In genomic region chr1:93344484-93344883, GRCh38 we compare ENCODE assay signal across 19 cellular contexts. TPM values are rescaled to one million over a fixed set of nuclear protein-coding genes. Genes with fewer than 3 reads are reported as not detected.
DNase-seq lines count a peak whose midpoint lies in the region; ATAC-seq, FAIRE-seq and TF ChIP-seq lines count a peak whose summit lies in the region.
"Had no signal": no experiment of that assay in that cellular context is flagged by ENCODE, and none has a peak within 500 bp of the region (broad histone marks: within the 10 kb centered on the region; RNA-seq: fewer than 3 reads in every experiment).

No MANE protein-coding gene starts in this region.

- no TSS peak for BruUV-seq in HepG2 (replicated peaks; lab: Mats Ljungman, UMichigan)

- no peaks in the 10 kb centered on the region for H3K9me3 ChIP-seq in A549
- no peaks in the 10 kb centered on the region for H3K9me3 ChIP-seq in GM23248 (ENCODE audit: low read depth)
- H3K9me3 ChIP-seq in HepG2 (ENCODE audit: low read length): no peaks in the 10 kb centered on the region
- H3K9me3 ChIP-seq: right lobe of liver had no signal

- H3F3A ChIP-seq in GM23248 (ENCODE audit: insufficient read depth): peaks cover 15% of the 10 kb centered on the region

- FAIRE-seq in A549 (lab: Jason Lieb, UNC): no peak
- FAIRE-seq in HepG2 (lab: Jason Lieb, UNC): no peak

- H3K36me3 ChIP-seq in GM23248 (ENCODE audit: low read depth): no peaks in the 10 kb centered on the region
- no peaks in the 10 kb centered on the region for H3K36me3 ChIP-seq in HepG2 (replicated peaks in 1 of 2; ENCODE audit: control insufficient read depth in 1 of 2, insufficient read depth in 2 of 2, low read length in 2 of 2)
- H3K36me3 ChIP-seq: right lobe of liver had no signal

- DNase-seq in A549 (ENCODE audit: low read depth in 1 of 2, low spot score in 1 of 2) (no peak), GM23248 (no peak), HepG2 (ENCODE audit: low spot score) (peak; percentile 32), germinal center (ENCODE audit: low spot score) (no peak), hypothalamus (lab: John Stamatoyannopoulos, UW) (no peak), DMS 273 treated with DMSO at 0.1 percent for 48 hours (lab: John Stamatoyannopoulos, UW) (no peak)
- DNase-seq: activated B cell treated with CpG ODN at 0.5 μM for 24 hours; activated CD8-positive, alpha-beta memory T cell treated with anti-CD3 and anti-CD28 coated beads, Interleukin-2, amount 50 U/mL, for 4 hours; activated naive CD4-positive, alpha-beta T cell treated with anti-CD3 and anti-CD28 coated beads, Interleukin-2, amount 50 U/mL, for 16 hours; effector memory CD8-positive, alpha-beta T cell; midbrain; NCI-H1048; NCI-H2171; stimulated activated CD4-positive, alpha-beta T cell treated with anti-CD3 and anti-CD28 coated beads, Interleukin-2, amount 100 ng/mL, for 24 hours; substantia nigra; T-helper 1 cell had no signal

- H3K9me2 ChIP-seq in GM23248 (ENCODE audit: insufficient read depth): no peaks in the 10 kb centered on the region; the same call in 1 of the 2 replicates

- CTCF ChIA-PET in A549 (lab: Yijun Ruan, JAX): interaction anchor here (1.0 to 2.8 kb wide), 3 partner anchors 40 to 273 kb away, joined by 3 to 11 read pairs (median 4); no protein-coding TSS in a partner anchor
- CTCF ChIA-PET in HepG2 (lab: Yijun Ruan, JAX; ENCODE audit: low intra/inter-chr PET ratio, low total read pairs): no interaction called here

- no peak for TF ChIP-seq EP300 in A549 (IDR thresholded peaks at IDR 0.05)
- no peak for TF ChIP-seq EP300 in HepG2 (IDR thresholded peaks at IDR 0.05; ENCODE audit: low read depth in 2 of 2, low read length in 2 of 2)
- no peak for TF ChIP-seq EP300 in HepG2 (CRISPR knock-in tag; IDR thresholded peaks at IDR 0.05; ENCODE audit: borderline replicate concordance)

- H3K27ac ChIP-seq in A549: no peak overlapping the region
- H3K27ac ChIP-seq in GM23248: no peak overlapping the region
- H3K27ac ChIP-seq in VCaP: 0 out of 2 replicates have a peak overlapping the region, but pooled peaks have one; percentile 16
- H3K27ac ChIP-seq in HepG2 (ENCODE audit: extremely low read length, insufficient read depth, low read length): peak overlapping the region; percentile 22

- no peak overlapping the region for H2AFZ ChIP-seq in GM23248
- H2AFZ ChIP-seq in HepG2 (ENCODE audit: low read length): no peak overlapping the region

- H3K4me1 ChIP-seq in A549 (peaks cover 23% of the 10 kb centered on the region; the same call in 2 of the 3 replicates), GM23248 (ENCODE audit: insufficient read depth) (peaks cover 15% of the 10 kb centered on the region), HepG2 (ENCODE audit: insufficient read depth, low read length) (peaks cover 28% of the 10 kb centered on the region)

- TF ChIP-seq RAD21 in A549 (conservative IDR thresholded peaks at IDR 0.05 in 1 of 2, IDR thresholded peaks at IDR 0.05 in 1 of 2) (no peak), HepG2 (CRISPR knock-in tag; IDR thresholded peaks at IDR 0.05) (no peak)

- POLR2A ChIA-PET in A549 (lab: Yijun Ruan, JAX): interaction anchor here (0.5 to 1.6 kb wide), 8 partner anchors 14 to 501 kb away, joined by 3 to 12 read pairs (median 6); partner anchors contain the start of gene MTF2
- POLR2A ChIA-PET in HepG2 (lab: Yijun Ruan, JAX): interaction anchor here (0.9 to 1.9 kb wide), 18 partner anchors 8 to 535 kb away, joined by 3 to 19 read pairs (median 6); partner anchors contain the start of gene MTF2

- in situ Hi-C loops in GM23248 (cut with MboI) (no loop called here), HepG2 (cut with HindIII; ENCODE audit: extremely low pct_ligation_motif_present, low pct_unique_long_range_greater_than_20kb) (no loop called here)

- H3K4me3 ChIP-seq in A549: no peak overlapping the region
- H3K4me3 ChIP-seq in GM23248: no peak overlapping the region
- peak overlapping the region in 2 of 3 experiments; percentile 81 to 93; a peak in 2 of 6 replicates for H3K4me3 ChIP-seq in HepG2 (replicated peaks in 1 of 3; ENCODE audit: insufficient read depth in 1 of 3, low read depth in 2 of 3, low read length in 3 of 3)

- TF ChIP-seq POLR2A in A549 (IDR thresholded peaks at IDR 0.05; ENCODE audit: low read length): no peak
- TF ChIP-seq POLR2A in HepG2 (IDR thresholded peaks at IDR 0.05; ENCODE audit: insufficient read depth in 1 of 2, low read depth in 2 of 2, low read length in 2 of 2): no peak

- no peak for ATAC-seq in A549
- no peak for ATAC-seq in HepG2
- ATAC-seq in HG02678 (IDR thresholded peaks at IDR 0.05; ENCODE audit: unreplicated experiment): no peak
- ATAC-seq: effector memory CD8-positive, alpha-beta T cell had no signal

- WGBS in A549 (ENCODE audit: missing lambda C conversion rate): 93% methylated on average over 6 of the region's 6 CpGs
- 85 to 88% methylated on average over 6 of the region's 6 CpGs for WGBS in GM23248 (ENCODE audit: low coverage in 1 of 2, low lambda C conversion rate in 2 of 2, missing lambda C conversion rate in 2 of 2), 2 experiments
- WGBS in HepG2 (ENCODE audit: low lambda C conversion rate): 23% methylated on average over 6 of the region's 6 CpGs

- H3K9ac ChIP-seq in GM23248 (no peak overlapping the region), HepG2 (ENCODE audit: insufficient read depth, low read depth, low read length) (0 out of 2 replicates have a peak overlapping the region, but pooled peaks have one; percentile 4)

- intact Hi-C loops in HepG2 (cut with micrococcal nuclease; ENCODE audit: unreplicated experiment): no loop called here

- H4K20me1 ChIP-seq in GM23248 (ENCODE audit: insufficient read depth) (no peaks in the 10 kb centered on the region), HepG2 (ENCODE audit: insufficient read depth, low read length) (peaks cover 23% of the 10 kb centered on the region)

- H3K79me2 ChIP-seq in GM23248 (ENCODE audit: insufficient read depth) (peaks cover 68% of the 10 kb centered on the region), HepG2 (ENCODE audit: insufficient read depth, low read length) (peaks cover 43% of the 10 kb centered on the region)

- TF ChIP-seq CTCF in A549 (IDR thresholded peaks at IDR 0.05) (no peak), VCaP (conservative IDR thresholded peaks at IDR 0.05) (no peak), HepG2 (CRISPR knock-in tag; IDR thresholded peaks at IDR 0.05) (no peak)

- H3K4me2 ChIP-seq in A549 (peak overlapping the region; percentile 78; the same call in 1 of the 3 replicates), GM23248 (ENCODE audit: unreplicated experiment) (peak overlapping the region; percentile 98), HepG2 (ENCODE audit: low read depth, low read length) (peak overlapping the region; percentile 59)

- H3K27me3 ChIP-seq in GM23248 (replicated peaks; ENCODE audit: insufficient read depth): no peaks in the 10 kb centered on the region
- no peaks in the 10 kb centered on the region; a peak in 1 of 5 replicates for H3K27me3 ChIP-seq in HepG2 (ENCODE audit: control insufficient read depth in 1 of 2, insufficient read depth in 2 of 2, low read length in 2 of 2)
- H3K27me3 ChIP-seq: right lobe of liver had no signal

TF ChIP-seq in A549, 52 proteins besides CTCF, POLR2A, EP300 and RAD21 (continues in another document):
- TF ChIP-seq CBX8 (IDR thresholded peaks at IDR 0.05): no peak
- TF ChIP-seq MAFK (IDR thresholded peaks at IDR 0.05; ENCODE audit: partially characterized antibody): no peak

TF ChIP-seq in HepG2, 621 proteins besides CTCF, POLR2A, EP300 and RAD21 (continues in another document):
- TF ChIP-seq BRF2 (CRISPR knock-in tag; IDR thresholded peaks at IDR 0.05): no peak
- no peak for TF ChIP-seq ZNF34 (CRISPR knock-in tag; IDR thresholded peaks at IDR 0.05; ENCODE audit: borderline replicate concordance)

RNA-seq across cellular contexts. Expression of gene DR1, which starts 1.2 kb away (rescaled TPM):
- polyA plus RNA-seq in A549 (2011; rRNA removed): 30.8 and 39.8 TPM in 2 replicates
- polyA plus RNA-seq in A549 (2012; cell fraction: cytosol; rRNA removed): 7.7 and 9.2 TPM in 2 replicates
- 2.4 and 3.8 TPM in 2 replicates for polyA plus RNA-seq in A549 (2012; cell fraction: nucleus; rRNA removed)
- 20.9 to 22.5 TPM (median 22.0 TPM) in 3 replicates for polyA plus RNA-seq in A549 (2017; fragmentation: RNase III; extraction: RNeasy Plus Mini Kit Qiagen cat#74134 plus additional on column Dnase treatment)
- 22.3 and 27.7 TPM in 2 replicates for polyA minus RNA-seq in A549 (2011; rRNA and poly(A)+ RNA removed)
- 49.2 and 68.8 TPM in 2 replicates for total RNA-seq in GM23248 (2014; rRNA removed; shearing (Covaris generic))
- 51.0 and 54.5 TPM in 2 replicates for polyA plus RNA-seq in GM23248 (2016; fragmentation: Nextera tagmentation; extraction: Ambion mirVana)
- 42.3 and 54.7 TPM in 2 replicates for total RNA-seq in HepG2 (2016; rRNA removed; fragmentation: Illumina TruSeq; extraction: Trizol)
- total RNA-seq in HepG2 (2016; cell fraction: cytosol; rRNA removed; fragmentation: Illumina TruSeq; extraction: Trizol; ENCODE audit: low read depth): 8.3 and 8.9 TPM in 2 replicates
- total RNA-seq in HepG2 (2016; cell fraction: insoluble cytoplasmic fraction; rRNA removed; fragmentation: Illumina TruSeq; extraction: Trizol): 40.3 and 56.8 TPM in 2 replicates
- total RNA-seq in HepG2 (2016; cell fraction: membrane; rRNA removed; fragmentation: Illumina TruSeq; extraction: Trizol): 33.3 and 35.5 TPM in 2 replicates
- 26.3 and 27.4 TPM in 2 replicates for total RNA-seq in HepG2 (2016; cell fraction: nucleus; rRNA removed; fragmentation: Illumina TruSeq; extraction: Trizol)
- 15.7 and 17.8 TPM in 2 replicates for polyA plus RNA-seq in HepG2 (2011; rRNA removed)
- 7.5 and 10.7 TPM in 2 replicates for polyA plus RNA-seq in HepG2 (2011; cell fraction: cytosol; rRNA removed)
- polyA plus RNA-seq in HepG2 (2011; cell fraction: nucleus; rRNA removed): 4.2 and 5.7 TPM in 2 replicates
- 21.7 and 21.9 TPM in 2 replicates for polyA plus RNA-seq in HepG2 (2012)
- 6.9 and 9.7 TPM in 2 replicates for polyA plus RNA-seq in HepG2 (2016; cell fraction: cytosol; fragmentation: Illumina TruSeq; extraction: Trizol; ENCODE audit: low read depth)
- polyA plus RNA-seq in HepG2 (2016; cell fraction: insoluble cytoplasmic fraction; fragmentation: Illumina TruSeq; extraction: Trizol; ENCODE audit: low read depth): 45.0 and 48.3 TPM in 2 replicates
- polyA plus RNA-seq in HepG2 (2016; cell fraction: membrane; fragmentation: Illumina TruSeq; extraction: Trizol; ENCODE audit: low read depth): 20.9 and 24.4 TPM in 2 replicates
- 23.2 and 23.5 TPM in 2 replicates for polyA plus RNA-seq in HepG2 (2016; cell fraction: nucleus; fragmentation: Illumina TruSeq; extraction: Trizol; ENCODE audit: insufficient read depth, low read depth)
- 25.8 and 45.3 TPM in 2 replicates for polyA minus RNA-seq in HepG2 (2011; rRNA and poly(A)+ RNA removed; ENCODE audit: low replicate concordance)
- 25.3 and 30.3 TPM in 2 replicates for polyA minus RNA-seq in HepG2 (2011; cell fraction: cytosol; rRNA and poly(A)+ RNA removed)
- 21.6 and 26.0 TPM in 2 replicates for polyA minus RNA-seq in HepG2 (2011; cell fraction: nucleus; rRNA and poly(A)+ RNA removed)

Comparison
In these comparisons a context has a peak if more than half of its experiments do, and no peak if none do; other contexts are left out.
1. H3K27ac ChIP-seq: peak in VCaP (single experiment) and HepG2 (single experiment); none in A549 (0 of 2) and GM23248 (single experiment).
2. H3K4me3 ChIP-seq: peak in HepG2 (2 of 3); none in A549 (single experiment) and GM23248 (single experiment).
3. Peak in every context shown above with its lines, with median percentiles within 50 percentile points of each other: H3K4me2 ChIP-seq.